Comparison of ENCODE assay signal across 21 cellular contexts in the genomic region with DNA sequence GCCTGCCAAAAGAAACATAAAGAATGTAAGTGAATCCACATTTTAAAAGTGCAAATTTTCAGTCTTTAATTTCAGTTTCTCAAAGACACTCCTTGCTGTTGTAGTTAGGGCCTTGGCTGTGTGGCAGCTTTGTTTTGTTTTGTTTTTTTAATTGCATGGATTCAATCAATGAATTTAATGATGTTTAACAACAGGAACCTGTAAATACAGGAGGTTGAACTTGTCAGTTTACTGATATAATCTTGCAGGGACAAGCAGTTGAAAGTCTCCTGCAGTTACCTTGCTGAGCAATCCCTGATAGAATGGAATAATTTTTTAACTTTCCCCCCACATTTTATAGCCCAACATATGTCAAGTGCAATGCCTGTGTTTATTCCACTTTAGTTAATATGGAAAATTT.
DNase-seq lines count a peak whose midpoint lies in the region; ATAC-seq and TF ChIP-seq lines count a peak whose summit lies in the region.
"Had no signal": no experiment of that assay in that cellular context is flagged by ENCODE, and none has a peak within 500 bp of the region (broad histone marks: within the 10 kb centered on the region; RNA-seq: fewer than 3 reads in every experiment).

No MANE protein-coding gene starts in this region.

- peak; percentile 76 for ATAC-seq in Panc1
- ATAC-seq in HG03025 (IDR thresholded peaks at IDR 0.05; ENCODE audit: low FRiP score, unreplicated experiment) = no peak
- ATAC-seq: GM12878 had no signal

- H3K27ac ChIP-seq in 22Rv1 (peak overlapping the region; percentile 67), Panc1 (ENCODE audit: low read length) (no peak overlapping the region; the same call in 1 of the 2 replicates)
- H3K27ac ChIP-seq: BLaER1 had no signal

- POLR2A ChIA-PET in Panc1 (lab: Charles Lee) = no interaction called here

- no peaks in the 10 kb centered on the region for H3K36me3 ChIP-seq in Panc1 (ENCODE audit: control insufficient read depth, insufficient read depth, low read length)
- H3K36me3 ChIP-seq: BE2C, BLaER1 had no signal

- no TSS peak for BruUV-seq in Panc1 (replicated peaks; lab: Mats Ljungman, UMichigan)

- H3K27me3 ChIP-seq in Panc1 (ENCODE audit: control insufficient read depth, insufficient read depth, low read length) = no peaks in the 10 kb centered on the region
- H3K27me3 ChIP-seq: BE2C, BLaER1 had no signal

- TF ChIP-seq CTCF in 22Rv1 (IDR thresholded peaks at IDR 0.05) (no peak), LNCaP clone FGC (IDR thresholded peaks at IDR 0.05; ENCODE audit: control insufficient read depth, extremely low read depth, insufficient read depth) (no peak), Panc1 (IDR thresholded peaks at IDR 0.05) (no peak), GM10266 (IDR thresholded peaks at IDR 0.05; ENCODE audit: control insufficient read depth, insufficient read depth, low read depth, missing control alignments) (no peak)

- no peak overlapping the region for H3K4me3 ChIP-seq in LNCaP clone FGC (ENCODE audit: low read depth, low read length)
- H3K4me3 ChIP-seq in Panc1 (ENCODE audit: low read depth in 2 of 2, low read length in 2 of 2) = no peak overlapping the region
- H3K4me3 ChIP-seq: BLaER1, GM12878 had no signal

- peaks cover 9% of the 10 kb centered on the region; the same call in 1 of the 2 replicates for H3K4me1 ChIP-seq in Panc1 (ENCODE audit: control insufficient read depth, insufficient read depth, low read length)
- H3K4me1 ChIP-seq: BE2C, BLaER1, Caco-2 had no signal

- CTCF ChIA-PET in Panc1 (lab: Charles Lee) = no interaction called here

- no peaks in the 10 kb centered on the region for H3K9me3 ChIP-seq in Panc1 (ENCODE audit: control insufficient read depth, insufficient read depth, low read depth, low read length)
- H3K9me3 ChIP-seq: BE2C, BLaER1, Caco-2 had no signal

- intact Hi-C loops in Panc1 (cut with micrococcal nuclease; ENCODE audit: unreplicated experiment) (no loop called here), posterior vena cava (cut with DNase I) (no loop called here)

- in situ Hi-C loops in Panc1 (cut with HindIII; ENCODE audit: low pct_unique_long_range_greater_than_20kb, low sequenced_read_pairs) = no loop called here

- DNase-seq in LNCaP clone FGC (ENCODE audit: low read depth) = peak; percentile 65
- peak; percentile 3 for DNase-seq in NCI-H69 (lab: John Stamatoyannopoulos, UW)
- DNase-seq in Panc1 (ENCODE audit: low read depth, low spot score) = no peak
- no peak for DNase-seq in GM10266 (ENCODE audit: extremely low spot score)
- DNase-seq in posterior vena cava (ENCODE audit: low spot score) = no peak
- no peak for DNase-seq in NCI-H526 treated with DMSO at 0.1 percent for 48 hours (lab: John Stamatoyannopoulos, UW)
- DNase-seq: 8988T; ACHN; BE2C; C1 segment of cervical spinal cord; Caco-2; Calu3; CD4-positive, alpha-beta memory T cell; CD4-positive, CD25-positive, alpha-beta regulatory T cell; CD8-positive, alpha-beta memory T cell; DMS79 treated with DMSO at 0.1 percent for 48 hours; GF-D8 had no signal

Comparison
In these comparisons a context has a peak if more than half of its experiments do, and no peak if none do; other contexts are left out.
1. DNase-seq: peak in LNCaP clone FGC (single experiment) and NCI-H69 (single experiment); none in Panc1 (single experiment), GM10266 (single experiment), posterior vena cava (single experiment) and NCI-H526 treated with DMSO at 0.1 percent for 48 hours (single experiment).